18 cellular contexts compared by ENCODE assay signal in genomic region chr3:48962340-48962739, GRCh38. TPM values are rescaled to one million over a fixed set of nuclear protein-coding genes. Genes with fewer than 3 reads are reported as not detected.
DNase-seq lines count a peak whose midpoint lies in the region; TF ChIP-seq lines count a peak whose summit lies in the region.
"Had no signal": no experiment of that assay in that cellular context is flagged by ENCODE, and none has a peak within 500 bp of the region (broad histone marks: within the 10 kb centered on the region; RNA-seq: fewer than 3 reads in every experiment).

No MANE protein-coding gene starts in this region.

- TF ChIP-seq CTCF in endothelial cell (IDR thresholded peaks at IDR 0.05; ENCODE audit: unreplicated experiment) (no peak), spleen (IDR thresholded peaks at IDR 0.05 in 8 of 11, conservative IDR thresholded peaks at IDR 0.05 in 3 of 11) (no peak)

- H3K4me1 Mint-ChIP-seq in activated naive CD8-positive, alpha-beta T cell (ENCODE audit: low read depth), result peaks cover 2% of the 10 kb centered on the region
- peaks cover 13% of the 10 kb centered on the region for H3K4me1 Mint-ChIP-seq in activated naive CD8-positive, alpha-beta T cell treated with anti-CD3 and anti-CD28 coated beads for 36 hours
- H3K4me1 Mint-ChIP-seq in activated CD4-positive, alpha-beta memory T cell treated with anti-CD3 and anti-CD28 coated beads for 36 hours (ENCODE audit: low read depth), result peaks cover 19% of the 10 kb centered on the region
- H3K4me1 Mint-ChIP-seq in endothelial cell (ENCODE audit: unreplicated experiment), result peaks cover 9% of the 10 kb centered on the region
- H3K4me1 Mint-ChIP-seq in stimulated activated naive CD8-positive, alpha-beta T cell treated with anti-CD3 and anti-CD28 coated beads, Interleukin-15, Interleukin-2, amounts not matched to agents 100 ng/mL and 50 ng/mL, for 24 hours (ENCODE audit: low read depth), result peaks cover 3% of the 10 kb centered on the region

- peaks cover 0 to 82% (median 46%) of the 10 kb centered on the region in 6 donors for H3K36me3 ChIP-seq in spleen

- H3K27me3 Mint-ChIP-seq in activated naive CD8-positive, alpha-beta T cell, result no peaks in the 10 kb centered on the region
- H3K27me3 Mint-ChIP-seq in activated naive CD8-positive, alpha-beta T cell treated with anti-CD3 and anti-CD28 coated beads for 36 hours, result no peaks in the 10 kb centered on the region
- H3K27me3 Mint-ChIP-seq in activated CD4-positive, alpha-beta memory T cell treated with anti-CD3 and anti-CD28 coated beads for 36 hours, result no peaks in the 10 kb centered on the region
- H3K27me3 Mint-ChIP-seq in endothelial cell (ENCODE audit: unreplicated experiment), result no peaks in the 10 kb centered on the region
- H3K27me3 Mint-ChIP-seq in stimulated activated naive CD8-positive, alpha-beta T cell treated with anti-CD3 and anti-CD28 coated beads, Interleukin-15, Interleukin-2, amounts not matched to agents 100 ng/mL and 50 ng/mL, for 24 hours, result no peaks in the 10 kb centered on the region

- H3K9me3 ChIP-seq in spleen, result no peaks in the 10 kb centered on the region
- H3K9me3 ChIP-seq: BE2C, MG63 had no signal

- H3K9me3 Mint-ChIP-seq in activated naive CD8-positive, alpha-beta T cell (ENCODE audit: low read depth), result no peaks in the 10 kb centered on the region
- no peaks in the 10 kb centered on the region for H3K9me3 Mint-ChIP-seq in activated naive CD8-positive, alpha-beta T cell treated with anti-CD3 and anti-CD28 coated beads for 36 hours
- no peaks in the 10 kb centered on the region for H3K9me3 Mint-ChIP-seq in activated CD4-positive, alpha-beta memory T cell treated with anti-CD3 and anti-CD28 coated beads for 36 hours
- H3K9me3 Mint-ChIP-seq in endothelial cell (ENCODE audit: unreplicated experiment), result no peaks in the 10 kb centered on the region
- no peaks in the 10 kb centered on the region for H3K9me3 Mint-ChIP-seq in stimulated activated naive CD8-positive, alpha-beta T cell treated with anti-CD3 and anti-CD28 coated beads, Interleukin-15, Interleukin-2, amounts not matched to agents 100 ng/mL and 50 ng/mL, for 24 hours

- CTCF ChIA-PET in activated CD4-positive, alpha-beta memory T cell treated with anti-CD3 and anti-CD28 coated beads for 36 hours (lab: Charles Lee), result no interaction called here

- no peaks in the 10 kb centered on the region for H3K27me3 ChIP-seq in spleen (replicated peaks in 1 of 7)
- H3K27me3 ChIP-seq: BE2C, MG63 had no signal

- no peak overlapping the region for H3K27ac ChIP-seq in spleen
- H3K27ac ChIP-seq: KMS-11 had no signal

- peak overlapping the region; percentile 61 for H3K27ac Mint-ChIP-seq in activated naive CD8-positive, alpha-beta T cell
- no peak overlapping the region for H3K27ac Mint-ChIP-seq in activated naive CD8-positive, alpha-beta T cell treated with anti-CD3 and anti-CD28 coated beads for 36 hours
- peak overlapping the region; percentile 40 for H3K27ac Mint-ChIP-seq in activated CD4-positive, alpha-beta memory T cell treated with anti-CD3 and anti-CD28 coated beads for 36 hours
- H3K27ac Mint-ChIP-seq in endothelial cell (ENCODE audit: unreplicated experiment), result peak overlapping the region; percentile 17
- peak overlapping the region; percentile 22 for H3K27ac Mint-ChIP-seq in stimulated activated naive CD8-positive, alpha-beta T cell treated with anti-CD3 and anti-CD28 coated beads, Interleukin-15, Interleukin-2, amounts not matched to agents 100 ng/mL and 50 ng/mL, for 24 hours

- POLR2A ChIA-PET in activated CD4-positive, alpha-beta memory T cell treated with anti-CD3 and anti-CD28 coated beads for 36 hours (lab: Charles Lee), result no interaction called here

- WGBS in spleen, 5 donors, result 81 to 92% (median 89%) methylated on average over 2 of the region's 2 CpGs

- H3K4me1 ChIP-seq in spleen, result no peaks in the 10 kb centered on the region
- H3K4me1 ChIP-seq: BE2C had no signal

- no peak overlapping the region for H3K4me3 Mint-ChIP-seq in activated naive CD8-positive, alpha-beta T cell
- no peak overlapping the region for H3K4me3 Mint-ChIP-seq in activated naive CD8-positive, alpha-beta T cell treated with anti-CD3 and anti-CD28 coated beads for 36 hours
- H3K4me3 Mint-ChIP-seq in activated CD4-positive, alpha-beta memory T cell treated with anti-CD3 and anti-CD28 coated beads for 36 hours, result no peak overlapping the region
- no peak overlapping the region for H3K4me3 Mint-ChIP-seq in endothelial cell (ENCODE audit: unreplicated experiment)
- no peak overlapping the region for H3K4me3 Mint-ChIP-seq in stimulated activated naive CD8-positive, alpha-beta T cell treated with anti-CD3 and anti-CD28 coated beads, Interleukin-15, Interleukin-2, amounts not matched to agents 100 ng/mL and 50 ng/mL, for 24 hours

- DNase-seq in activated naive CD8-positive, alpha-beta T cell treated with anti-CD3 and anti-CD28 coated beads for 36 hours, result no peak
- no peak for DNase-seq in activated CD4-positive, alpha-beta memory T cell treated with anti-CD3 and anti-CD28 coated beads for 36 hours
- DNase-seq in endothelial cell (ENCODE audit: low spot score) (no peak), spleen (no peak)
- no peak for DNase-seq in stimulated activated CD4-positive, alpha-beta T cell treated with anti-CD3 and anti-CD28 coated beads, Interleukin-15, amount 100 ng/mL, for 24 hours
- DNase-seq: BE2C, DMS 273 treated with DMSO at 0.1 percent for 48 hours, EL, H7, MG63, NCI-H1092 treated with DMSO at 0.1 percent for 48 hours, NCI-H1694, NCI-H2107, NCI-H69 had no signal

- no peak overlapping the region for H3K4me3 ChIP-seq in spleen
- H3K4me3 ChIP-seq: MG63 had no signal

- peaks cover 7% of the 10 kb centered on the region for H3K36me3 Mint-ChIP-seq in activated naive CD8-positive, alpha-beta T cell
- peaks cover 5% of the 10 kb centered on the region for H3K36me3 Mint-ChIP-seq in activated naive CD8-positive, alpha-beta T cell treated with anti-CD3 and anti-CD28 coated beads for 36 hours
- H3K36me3 Mint-ChIP-seq in activated CD4-positive, alpha-beta memory T cell treated with anti-CD3 and anti-CD28 coated beads for 36 hours, result peaks cover 33% of the 10 kb centered on the region
- H3K36me3 Mint-ChIP-seq in endothelial cell (ENCODE audit: low read depth, unreplicated experiment), result peaks cover 4% of the 10 kb centered on the region
- H3K36me3 Mint-ChIP-seq in stimulated activated naive CD8-positive, alpha-beta T cell treated with anti-CD3 and anti-CD28 coated beads, Interleukin-15, Interleukin-2, amounts not matched to agents 100 ng/mL and 50 ng/mL, for 24 hours (ENCODE audit: low read depth), result peaks cover 46% of the 10 kb centered on the region

- intact Hi-C loops in activated CD4-positive, alpha-beta memory T cell treated with anti-CD3 and anti-CD28 coated beads for 36 hours (cut with micrococcal nuclease), result no loop called here
- intact Hi-C loops in spleen (cut with DNase I; ENCODE audit: low total_unique reads), result no loop called here

- no peak for TF ChIP-seq POLR2A in spleen (IDR thresholded peaks at IDR 0.05)

RNA-seq across cellular contexts. Expression of gene P4HTM, which starts 27.7 kb away (rescaled TPM):
- 10 to 100 TPM; 20.7 TPM for total RNA-seq in activated naive CD8-positive, alpha-beta T cell treated with anti-CD3 and anti-CD28 coated beads for 36 hours
- total RNA-seq in activated CD4-positive, alpha-beta memory T cell treated with anti-CD3 and anti-CD28 coated beads for 36 hours, result 10 to 100 TPM; 32.7 to 32.8 TPM
- 9.3 TPM for total RNA-seq in endothelial cell (ENCODE audit: unreplicated experiment)
- total RNA-seq in spleen, result 10 to 100 TPM; 27.3 to 49.3 (median 32.6) TPM
- polyA plus RNA-seq in spleen, result 10 to 100 TPM; 20.8 to 37.2 (median 25.7) TPM
- total RNA-seq: HepG2 had no signal

RNA-seq across cellular contexts. Expression of gene ARIH2, which starts 43.7 kb away (rescaled TPM):
- 100 to 1,000 TPM; 126 TPM for total RNA-seq in activated naive CD8-positive, alpha-beta T cell treated with anti-CD3 and anti-CD28 coated beads for 36 hours
- 100 to 1,000 TPM; 109 to 130 TPM for total RNA-seq in activated CD4-positive, alpha-beta memory T cell treated with anti-CD3 and anti-CD28 coated beads for 36 hours
- 57.0 TPM for total RNA-seq in endothelial cell (ENCODE audit: unreplicated experiment)
- 100 to 1,000 TPM in 4 of 7 donors, 10 to 100 TPM in 3; 92.3 to 112 (median 101) TPM for total RNA-seq in spleen
- 10 to 100 TPM; 25.2 to 53.3 (median 32.3) TPM for polyA plus RNA-seq in spleen

RNA-seq across cellular contexts. Expression of gene WDR6, which starts 44.9 kb away (rescaled TPM):
- 100 to 1,000 TPM; 135 to 140 TPM for total RNA-seq in activated naive CD8-positive, alpha-beta T cell treated with anti-CD3 and anti-CD28 coated beads for 36 hours
- total RNA-seq in activated CD4-positive, alpha-beta memory T cell treated with anti-CD3 and anti-CD28 coated beads for 36 hours, result 100 to 1,000 TPM; 139 to 144 TPM
- 148 TPM for total RNA-seq in endothelial cell (ENCODE audit: unreplicated experiment)
- total RNA-seq in spleen, result 100 to 1,000 TPM; 109 to 171 (median 141) TPM
- polyA plus RNA-seq in spleen, result 100 to 1,000 TPM in 2 of 3 donors, 10 to 100 TPM in 1; 96.9 to 169 (median 161) TPM

RNA-seq across cellular contexts. Expression of gene DALRD3, which starts 56.0 kb away (rescaled TPM):
- total RNA-seq in activated naive CD8-positive, alpha-beta T cell treated with anti-CD3 and anti-CD28 coated beads for 36 hours, result 10 to 100 TPM; 22.3 to 24.7 TPM
- total RNA-seq in activated CD4-positive, alpha-beta memory T cell treated with anti-CD3 and anti-CD28 coated beads for 36 hours, result 10 to 100 TPM; 26.2 to 26.5 TPM
- total RNA-seq in endothelial cell (ENCODE audit: unreplicated experiment) (27.8 TPM), spleen (10 to 100 TPM; 16.4 to 27.5 (median 22.3) TPM)
- polyA plus RNA-seq in spleen, result 10 to 100 TPM; 28.5 to 32.0 (median 30.1) TPM

RNA-seq across cellular contexts. Expression of gene NDUFAF3, which starts 59.6 kb away (rescaled TPM):
- total RNA-seq in activated naive CD8-positive, alpha-beta T cell treated with anti-CD3 and anti-CD28 coated beads for 36 hours, result 10 to 100 TPM; 82.0 to 82.5 TPM
- total RNA-seq in activated CD4-positive, alpha-beta memory T cell treated with anti-CD3 and anti-CD28 coated beads for 36 hours, result 100 to 1,000 TPM; 101 to 106 TPM
- total RNA-seq in endothelial cell (ENCODE audit: unreplicated experiment) (32.3 TPM), spleen (10 to 100 TPM; 63.8 to 98.5 (median 80.1) TPM)
- polyA plus RNA-seq in spleen, result 10 to 100 TPM; 69.1 to 88.4 (median 77.4) TPM
